In genomic region chr4:119490335-119490734, GRCh38 we compare ENCODE assay signal across 9 cellular contexts.
A peak's percentile ranks its signal among the peaks of the same experiment; 100 is the strongest.
DNase-seq lines count a peak whose midpoint lies in the region; ATAC-seq and TF ChIP-seq lines count a peak whose summit lies in the region.
"Had no signal": no experiment of that assay in that cellular context is flagged by ENCODE, and none has a peak within 500 bp of the region (broad histone marks: within the 10 kb centered on the region; RNA-seq: fewer than 3 reads in every experiment).

No MANE protein-coding gene starts in this region.

- H3K36me3 ChIP-seq in mesendoderm (ENCODE audit: control insufficient read depth, insufficient read depth, low read length) = no peaks in the 10 kb centered on the region
- H3K36me3 ChIP-seq in smooth muscle cell (ENCODE audit: low read depth) = no peaks in the 10 kb centered on the region

- CTCF ChIA-PET in T-cell (lab: Charles Lee) = interaction anchor here in 1 of 2 donors (1.1 kb wide), 1 partner anchor 176 kb away, joined by 5 read pairs; no protein-coding TSS in a partner anchor

- H4K5ac ChIP-seq in mesendoderm (ENCODE audit: low read length) = no peak overlapping the region

- H3K4me2 ChIP-seq in mesendoderm (ENCODE audit: low read length) (no peak overlapping the region), smooth muscle cell (no peak overlapping the region)

- H4K20me1 ChIP-seq in smooth muscle cell (ENCODE audit: low read depth) = no peaks in the 10 kb centered on the region

- no peak overlapping the region for H3K27ac ChIP-seq in mesendoderm (ENCODE audit: low read depth, low read length)
- no peak overlapping the region for H3K27ac ChIP-seq in smooth muscle cell (ENCODE audit: low read depth)

- H2AFZ ChIP-seq in smooth muscle cell (ENCODE audit: low read depth) = no peak overlapping the region

- H3K27me3 Mint-ChIP-seq in T-cell = no peaks in the 10 kb centered on the region

- no peaks in the 10 kb centered on the region for H3K4me1 Mint-ChIP-seq in T-cell

- no peak overlapping the region for H3K23ac ChIP-seq in mesendoderm (ENCODE audit: low read length)

- H2AK5ac ChIP-seq in mesendoderm (ENCODE audit: low read length) = no peak overlapping the region

- no peak overlapping the region for H2BK15ac ChIP-seq in mesendoderm (replicated peaks; ENCODE audit: low read depth)

- no peak overlapping the region for H2BK120ac ChIP-seq in mesendoderm (ENCODE audit: low read depth, low read length)

- H3K27ac Mint-ChIP-seq in T-cell = no peak overlapping the region

- H3K9ac ChIP-seq in mesendoderm (ENCODE audit: low read length) = no peak overlapping the region
- H3K9ac ChIP-seq in smooth muscle cell (ENCODE audit: low read depth) = no peak overlapping the region

- no peak overlapping the region for H3K56ac ChIP-seq in mesendoderm (ENCODE audit: low read length)

- POLR2A ChIA-PET in T-cell (lab: Charles Lee) = interaction anchor here in 1 of 2 donors (1.2 kb wide), 1 partner anchor 19 kb away, joined by 3 read pairs; no protein-coding TSS in a partner anchor

- H3K4me1 ChIP-seq in mesendoderm (ENCODE audit: control insufficient read depth, low read depth, low read length) = no peaks in the 10 kb centered on the region
- no peaks in the 10 kb centered on the region for H3K4me1 ChIP-seq in smooth muscle cell (ENCODE audit: low read depth)

- H3K79me2 ChIP-seq in mesendoderm (ENCODE audit: control insufficient read depth, insufficient read depth, low read length) (no peaks in the 10 kb centered on the region), smooth muscle cell (ENCODE audit: low read depth) (no peaks in the 10 kb centered on the region)

- no peaks in the 10 kb centered on the region for H3F3A ChIP-seq in smooth muscle cell (ENCODE audit: low read depth)

- H3K9me3 ChIP-seq in smooth muscle cell (replicated peaks; ENCODE audit: low read depth) = no peaks in the 10 kb centered on the region

- ATAC-seq in HG02981 (IDR thresholded peaks at IDR 0.05; ENCODE audit: unreplicated experiment) = peak; percentile 57
- ATAC-seq in T-cell (replicated peaks in 1 of 4) = no peak

- H3K9me3 Mint-ChIP-seq in T-cell = peaks cover 0 to 3% (median 0%) of the 10 kb centered on the region in 3 donors

- H3K27me3 ChIP-seq in mesendoderm (ENCODE audit: insufficient read depth, low read length, poor library complexity) (no peaks in the 10 kb centered on the region), smooth muscle cell (ENCODE audit: low read depth) (no peaks in the 10 kb centered on the region)

- DNase-seq in amniotic epithelial cell (ENCODE audit: low read depth) = peak; percentile 29
- peak; percentile 73 for DNase-seq in mesendoderm
- DNase-seq in T-cell = no peak
- no peak for DNase-seq in ureter (ENCODE audit: low spot score)
- DNase-seq in smooth muscle cell (lab: John Stamatoyannopoulos, UW; ENCODE audit: unreplicated experiment) = no peak
- no peak for DNase-seq in activated CD4-positive, CD25-positive, alpha-beta regulatory T cell (lab: John Stamatoyannopoulos, UW)
- DNase-seq: stimulated activated CD8-positive, alpha-beta memory T cell treated with anti-CD3 and anti-CD28 coated beads, Interleukin-4, amount 100 ng/mL, for 48 hours had no signal

- H3K4ac ChIP-seq in mesendoderm (ENCODE audit: low read depth, low read length) = no peak overlapping the region

- no peak overlapping the region for H3K4me3 Mint-ChIP-seq in T-cell

- H3K79me1 ChIP-seq in mesendoderm (ENCODE audit: low read length) = no peaks in the 10 kb centered on the region

- no peak overlapping the region for H4K8ac ChIP-seq in mesendoderm (ENCODE audit: low read depth, low read length)

- H3K36me3 Mint-ChIP-seq in T-cell = peaks cover 11% of the 10 kb centered on the region

- H3K4me3 ChIP-seq in mesendoderm (ENCODE audit: low read length) = no peak overlapping the region
- no peak overlapping the region for H3K4me3 ChIP-seq in smooth muscle cell

- H3K18ac ChIP-seq in mesendoderm (ENCODE audit: low read length) = no peak overlapping the region

- TF ChIP-seq CTCF in GM12874 (IDR thresholded peaks at IDR 0.05; ENCODE audit: insufficient read depth, low read depth, low read length) = peak; percentile 15; the same call in 1 of the 2 replicates
- no peak for TF ChIP-seq CTCF in smooth muscle cell (IDR thresholded peaks at IDR 0.05; ENCODE audit: borderline replicate concordance, insufficient read depth, poor library complexity, severe bottlenecking)

- no CpG with 5 or more reads among the region's 3 CpGs for WGBS in mesendoderm (ENCODE audit: extremely low coverage, insufficient coverage, low lambda C conversion rate)
- WGBS in smooth muscle cell (ENCODE audit: low lambda C conversion rate) = 42% methylated on average over 3 of the region's 3 CpGs

- H2BK5ac ChIP-seq in mesendoderm (ENCODE audit: low read length) = no peak overlapping the region

Comparison
In these comparisons a context has a peak if more than half of its experiments do, and no peak if none do; other contexts are left out.
1. DNase-seq: peak in amniotic epithelial cell (single experiment) and mesendoderm (single experiment); none in T-cell (0 of 34), ureter (single experiment), smooth muscle cell (single experiment) and activated CD4-positive, CD25-positive, alpha-beta regulatory T cell (0 of 4).